7 cellular contexts compared by ENCODE assay signal in genomic region chr1:228457396-228458176, GRCh38. TPM values are rescaled to one million over a fixed set of nuclear protein-coding genes. Genes with fewer than 3 reads are reported as not detected.
DNase-seq lines count a peak whose midpoint lies in the region; ATAC-seq, FAIRE-seq and TF ChIP-seq lines count a peak whose summit lies in the region.

No MANE protein-coding gene starts in this region.

- H3K27me3 Mint-ChIP-seq in immature natural killer cell (ENCODE audit: low read depth in 3 of 3) = peaks cover 20 to 30% (median 22%) of the 10 kb centered on the region in 3 donors

- DNase-seq in NCI-H2107 treated with DMSO at 0.1 percent for 48 hours (lab: John Stamatoyannopoulos, UW; ENCODE audit: unreplicated experiment) (peak; percentile 99), bronchial epithelial cell (ENCODE audit: low read depth) (peak; percentile 97), immature natural killer cell (peak; percentile 90 to 95 (median 93)), smooth muscle cell of the brain vasculature (ENCODE audit: low read depth, low spot score) (peak; percentile 93)

- H3K27me3 ChIP-seq in bronchial epithelial cell (ENCODE audit: control insufficient read depth, insufficient read depth, low read length) = no peaks in the 10 kb centered on the region

- ATAC-seq in GM18511 (IDR thresholded peaks at IDR 0.05; ENCODE audit: unreplicated experiment) (peak; percentile 87), HG02981 (IDR thresholded peaks at IDR 0.05; ENCODE audit: unreplicated experiment) (peak; percentile 85)

- TF ChIP-seq CTCF in WI38 (IDR thresholded peaks at IDR 0.05; ENCODE audit: low read depth, low read length) (0 out of 2 replicates have a peak, but pooled peaks have one; percentile 10), bronchial epithelial cell (IDR thresholded peaks at IDR 0.05; ENCODE audit: insufficient read depth, low read length, severe bottlenecking) (peak; percentile 54)

- no peak for FAIRE-seq in bronchial epithelial cell (lab: Jason Lieb, UNC)

- H3K4me1 Mint-ChIP-seq in immature natural killer cell = peaks cover 47 to 59% of the 10 kb centered on the region in 2 donors

- H3K4me3 ChIP-seq in WI38 (ENCODE audit: low read depth, low read length) (peak overlapping the region; percentile 67), bronchial epithelial cell (ENCODE audit: low read depth, low read length) (peak overlapping the region; percentile 59)

- H3K4me3 Mint-ChIP-seq in immature natural killer cell = peak overlapping the region; percentile 93 to 99 (median 97)

- H3K36me3 ChIP-seq in bronchial epithelial cell (ENCODE audit: control insufficient read depth, insufficient read depth, low read length) = no peaks in the 10 kb centered on the region

- peak overlapping the region; percentile 96 to 99 (median 98) for H3K27ac Mint-ChIP-seq in immature natural killer cell

- H3K36me3 Mint-ChIP-seq in immature natural killer cell = peaks cover 0 to 5% (median 3%) of the 10 kb centered on the region in 3 donors

- no peaks in the 10 kb centered on the region for H3K9me3 Mint-ChIP-seq in immature natural killer cell

RNA-seq across cellular contexts. Expression of gene RNF187, which starts 29.6 kb away (rescaled TPM):
- total RNA-seq in bronchial epithelial cell = 147 and 179 TPM in 2 replicates
- 10 to 100 TPM; 13.9 to 42.4 (median 24.8) TPM for polyA plus RNA-seq in immature natural killer cell

RNA-seq across cellular contexts. Expression of gene TRIM17, which starts 40.9 kb away (rescaled TPM):
- total RNA-seq in bronchial epithelial cell = 1.6 and 2.4 TPM in 2 replicates
- 1 to 10 TPM in 1 of 3 donors, under 1 TPM in 1, not detected in 1; 0.53 to 1.7 TPM for polyA plus RNA-seq in immature natural killer cell

RNA-seq across cellular contexts. Expression of gene TRIM11, which starts 51.0 kb away (rescaled TPM):
- total RNA-seq in bronchial epithelial cell = 17.9 and 20.0 TPM in 2 replicates
- 10 to 100 TPM in 2 of 3 donors, 1 to 10 TPM in 1; 8.8 to 27.3 (median 10.7) TPM for polyA plus RNA-seq in immature natural killer cell

Comparison
In these comparisons a context has a peak if more than half of its experiments do, and no peak if none do; other contexts are left out.
1. Peak in every context shown above with its lines: DNase-seq, ATAC-seq and H3K4me3 ChIP-seq.